ENCODE assay signal across 10 cellular contexts in genomic region chr1:170663011-170663410, GRCh38. TPM values are rescaled to one million over a fixed set of nuclear protein-coding genes. Genes with fewer than 3 reads are reported as not detected.
DNase-seq lines count a peak whose midpoint lies in the region; ATAC-seq and TF ChIP-seq lines count a peak whose summit lies in the region.
"Had no signal": no experiment of that assay in that cellular context is flagged by ENCODE, and none has a peak within 500 bp of the region (broad histone marks: within the 10 kb centered on the region; RNA-seq: fewer than 3 reads in every experiment).

No MANE protein-coding gene starts in this region.

- peaks cover 58% of the 10 kb centered on the region for H3K4me1 Mint-ChIP-seq in WTC11

- intact Hi-C loops in left ventricle myocardium superior (cut with micrococcal nuclease) (loop anchor here (5.0 kb wide), 1 partner anchor 131 kb away; the partner anchor contains the start of gene GORAB), sciatic nerve (cut with DNase I) (loop anchor here (5.0 kb wide), 1 partner anchor 89 kb away; no protein-coding TSS in a partner anchor)

- no peaks in the 10 kb centered on the region for H3K36me3 Mint-ChIP-seq in WTC11

- DNase-seq in GM03348 (ENCODE audit: low spot score), result peak; percentile 20
- DNase-seq in WTC11 (ENCODE audit: low spot score), result no peak
- DNase-seq in left ventricle myocardium superior, result no peak
- DNase-seq in sciatic nerve (ENCODE audit: low spot score), result no peak
- no peak for DNase-seq in CD1c-positive myeloid dendritic cell (ENCODE audit: extremely low spot score)
- no peak for DNase-seq in NCI-H69 (lab: John Stamatoyannopoulos, UW)
- no peak for DNase-seq in stimulated activated CD4-positive, alpha-beta T cell treated with anti-CD3 and anti-CD28 coated beads, Interleukin-15, amount 100 ng/mL, for 24 hours
- DNase-seq: caudate nucleus, left colon had no signal

- CTCF ChIA-PET in WTC11 (lab: Charles Lee), result interaction anchor here (1.2 kb wide), 1 partner anchor 26 kb away, joined by 4 read pairs; no protein-coding TSS in a partner anchor

- H3K27ac Mint-ChIP-seq in WTC11, result no peak overlapping the region

- peak overlapping the region; percentile 75 for H3K4me3 Mint-ChIP-seq in WTC11

- H3K9me3 Mint-ChIP-seq in WTC11, result no peaks in the 10 kb centered on the region

- ATAC-seq in WTC11 (no peak), left ventricle myocardium superior (peak; percentile 44), sciatic nerve (peak; percentile 51), GM21390 (IDR thresholded peaks at IDR 0.05; ENCODE audit: unreplicated experiment) (no peak)
- ATAC-seq: left colon had no signal

- peaks cover 100% of the 10 kb centered on the region for H3K27me3 Mint-ChIP-seq in WTC11 (ENCODE audit: low read depth)

- TF ChIP-seq CTCF in WTC11 (IDR thresholded peaks at IDR 0.05), result no peak

- POLR2A ChIA-PET in WTC11 (lab: Charles Lee), result no interaction called here

TF ChIP-seq in WTC11, 78 proteins besides CTCF, POLR2A, EP300 and RAD21 (continues in another document):
- TF ChIP-seq AFF4 (CRISPR knock-in tag; IDR thresholded peaks at IDR 0.05; ENCODE audit: borderline replicate concordance) (no peak), CREM (CRISPR knock-in tag; IDR thresholded peaks at IDR 0.05) (no peak), ZNF263 (CRISPR knock-in tag; IDR thresholded peaks at IDR 0.05; ENCODE audit: low read depth) (no peak), ATF2 (CRISPR knock-in tag; IDR thresholded peaks at IDR 0.05; ENCODE audit: borderline replicate concordance, low read depth) (no peak), OVOL2 (CRISPR knock-in tag; IDR thresholded peaks at IDR 0.05; ENCODE audit: borderline replicate concordance) (no peak), NFE2L1 (CRISPR knock-in tag; IDR thresholded peaks at IDR 0.05) (no peak), STAT6 (CRISPR knock-in tag; conservative IDR thresholded peaks at IDR 0.05; ENCODE audit: low read depth) (no peak), E2F4 (CRISPR knock-in tag; IDR thresholded peaks at IDR 0.05; ENCODE audit: borderline replicate concordance, low read depth) (no peak), ATF3 (CRISPR knock-in tag; conservative IDR thresholded peaks at IDR 0.05) (no peak), ELF4 (CRISPR knock-in tag; IDR thresholded peaks at IDR 0.05; ENCODE audit: low read depth) (no peak), ZNF416 (CRISPR knock-in tag; IDR thresholded peaks at IDR 0.05) (no peak), ERG (CRISPR knock-in tag; IDR thresholded peaks at IDR 0.05) (no peak)
- TF ChIP-seq, protein P1, sequence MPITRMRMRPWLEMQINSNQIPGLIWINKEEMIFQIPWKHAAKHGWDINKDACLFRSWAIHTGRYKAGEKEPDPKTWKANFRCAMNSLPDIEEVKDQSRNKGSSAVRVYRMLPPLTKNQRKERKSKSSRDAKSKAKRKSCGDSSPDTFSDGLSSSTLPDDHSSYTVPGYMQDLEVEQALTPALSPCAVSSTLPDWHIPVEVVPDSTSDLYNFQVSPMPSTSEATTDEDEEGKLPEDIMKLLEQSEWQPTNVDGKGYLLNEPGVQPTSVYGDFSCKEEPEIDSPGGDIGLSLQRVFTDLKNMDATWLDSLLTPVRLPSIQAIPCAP (CRISPR knock-in tag; IDR thresholded peaks at IDR 0.05), result no peak
- TF ChIP-seq, protein P2, sequence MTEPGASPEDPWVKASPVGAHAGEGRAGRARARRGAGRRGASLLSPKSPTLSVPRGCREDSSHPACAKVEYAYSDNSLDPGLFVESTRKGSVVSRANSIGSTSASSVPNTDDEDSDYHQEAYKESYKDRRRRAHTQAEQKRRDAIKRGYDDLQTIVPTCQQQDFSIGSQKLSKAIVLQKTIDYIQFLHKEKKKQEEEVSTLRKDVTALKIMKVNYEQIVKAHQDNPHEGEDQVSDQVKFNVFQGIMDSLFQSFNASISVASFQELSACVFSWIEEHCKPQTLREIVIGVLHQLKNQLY (CRISPR knock-in tag; IDR thresholded peaks at IDR 0.05), result no peak

RNA-seq across cellular contexts. Expression of gene PRRX1, which starts 0.9 kb away (rescaled TPM):
- 0.14 to 0.31 TPM (median 0.14 TPM) in 3 replicates for total RNA-seq in WTC11 (2021)
- 36.5 TPM for total RNA-seq in left ventricle myocardium superior
- 169 TPM for total RNA-seq in sciatic nerve

Comparison
In these comparisons a context has a peak if more than half of its experiments do, and no peak if none do; other contexts are left out.
1. ATAC-seq: peak in left ventricle myocardium superior (single experiment) and sciatic nerve (single experiment); none in WTC11 (single experiment) and GM21390 (single experiment).
2. RNA of gene PRRX1, which starts 0.9 kb away (total RNA-seq): 169 TPM in sciatic nerve (single experiment) and 36.5 TPM in left ventricle myocardium superior (single experiment); 0.14 to 0.31 TPM in WTC11; every median in the first group is over 10 times any median in the second.